1 cellular context compared by ENCODE assay signal in the genomic region with DNA sequence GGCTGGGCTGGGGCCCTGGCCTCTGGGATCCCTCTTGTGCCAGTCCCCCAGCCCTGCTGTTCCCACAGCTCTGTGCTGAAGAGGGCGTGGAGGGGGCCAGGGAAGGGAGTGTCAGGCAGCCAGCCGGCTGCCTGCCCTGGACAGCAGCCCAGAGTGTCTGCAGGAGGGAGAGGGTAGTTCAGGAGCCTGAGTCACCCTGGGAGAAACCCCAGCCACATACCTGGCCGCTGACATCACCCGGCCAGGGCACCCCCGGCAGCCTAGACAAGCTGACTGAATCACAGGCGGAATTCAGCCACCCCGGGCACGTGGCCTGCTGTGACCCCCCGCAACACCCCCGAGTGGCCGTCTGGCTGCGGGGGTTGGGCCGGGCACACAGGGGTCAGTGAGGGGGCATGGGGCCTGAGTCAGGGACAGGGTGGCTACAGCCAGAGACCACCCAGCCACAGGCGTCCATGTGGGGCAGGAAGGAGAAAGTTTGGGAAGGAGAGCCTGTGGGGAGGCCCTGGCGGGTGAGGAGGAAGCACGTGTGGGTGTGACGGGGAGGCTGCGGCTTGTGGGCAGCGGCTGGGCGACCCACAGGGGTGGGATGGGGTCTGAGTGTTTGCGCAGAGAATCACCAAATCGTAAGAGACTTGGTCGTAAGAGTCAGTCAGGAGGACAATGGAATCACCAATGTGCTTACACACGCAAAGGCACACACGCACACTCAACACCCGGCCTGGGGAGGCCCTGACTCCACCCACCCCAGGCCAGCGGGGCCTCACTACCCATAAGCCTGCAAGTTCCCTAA.
A peak's percentile ranks its signal among the peaks of the same experiment; 100 is the strongest.
TF ChIP-seq lines count a peak whose summit lies in the region.

No MANE protein-coding gene starts in this region.

TF ChIP-seq in K562, 482 proteins besides CTCF, POLR2A, EP300 and RAD21 (continued from another document and continues in another):
- TF ChIP-seq, protein P1, sequence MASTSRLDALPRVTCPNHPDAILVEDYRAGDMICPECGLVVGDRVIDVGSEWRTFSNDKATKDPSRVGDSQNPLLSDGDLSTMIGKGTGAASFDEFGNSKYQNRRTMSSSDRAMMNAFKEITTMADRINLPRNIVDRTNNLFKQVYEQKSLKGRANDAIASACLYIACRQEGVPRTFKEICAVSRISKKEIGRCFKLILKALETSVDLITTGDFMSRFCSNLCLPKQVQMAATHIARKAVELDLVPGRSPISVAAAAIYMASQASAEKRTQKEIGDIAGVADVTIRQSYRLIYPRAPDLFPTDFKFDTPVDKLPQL (IDR thresholded peaks at IDR 0.05; ENCODE audit: extremely low read depth, insufficient read length), result no peak
- TF ChIP-seq JUN (IDR thresholded peaks at IDR 0.05; ENCODE audit: borderline replicate concordance, low read depth, low read length), result peak; percentile 97
- TF ChIP-seq JUN (CRISPR knock-in tag; IDR thresholded peaks at IDR 0.05; ENCODE audit: borderline replicate concordance), result peak; percentile 94
- no peak for TF ChIP-seq ZNF695 (CRISPR knock-in tag; IDR thresholded peaks at IDR 0.05)
- no peak for TF ChIP-seq HSF4 (CRISPR knock-in tag; IDR thresholded peaks at IDR 0.05; ENCODE audit: borderline replicate concordance)
- no peak for TF ChIP-seq ZC3H8 (IDR thresholded peaks at IDR 0.05)
- no peak for TF ChIP-seq ZNF507 (tag; conservative IDR thresholded peaks at IDR 0.05)
- TF ChIP-seq FOXK2 (conservative IDR thresholded peaks at IDR 0.05 in 1 of 2, IDR thresholded peaks at IDR 0.05 in 1 of 2; ENCODE audit: low read depth in 2 of 2), result peak; percentile 49 to 56; a peak in 2 of 4 replicates
- no peak for TF ChIP-seq ETV5 (CRISPR knock-in tag; IDR thresholded peaks at IDR 0.05; ENCODE audit: low read depth)
- TF ChIP-seq ZNF561 (CRISPR knock-in tag; conservative IDR thresholded peaks at IDR 0.05), result no peak
- no peak for TF ChIP-seq ZKSCAN8 (CRISPR knock-in tag; IDR thresholded peaks at IDR 0.05)
- TF ChIP-seq, protein P2, sequence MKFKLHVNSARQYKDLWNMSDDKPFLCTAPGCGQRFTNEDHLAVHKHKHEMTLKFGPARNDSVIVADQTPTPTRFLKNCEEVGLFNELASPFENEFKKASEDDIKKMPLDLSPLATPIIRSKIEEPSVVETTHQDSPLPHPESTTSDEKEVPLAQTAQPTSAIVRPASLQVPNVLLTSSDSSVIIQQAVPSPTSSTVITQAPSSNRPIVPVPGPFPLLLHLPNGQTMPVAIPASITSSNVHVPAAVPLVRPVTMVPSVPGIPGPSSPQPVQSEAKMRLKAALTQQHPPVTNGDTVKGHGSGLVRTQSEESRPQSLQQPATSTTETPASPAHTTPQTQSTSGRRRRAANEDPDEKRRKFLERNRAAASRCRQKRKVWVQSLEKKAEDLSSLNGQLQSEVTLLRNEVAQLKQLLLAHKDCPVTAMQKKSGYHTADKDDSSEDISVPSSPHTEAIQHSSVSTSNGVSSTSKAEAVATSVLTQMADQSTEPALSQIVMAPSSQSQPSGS (CRISPR knock-in tag; IDR thresholded peaks at IDR 0.05), result peak; percentile 78
- no peak for TF ChIP-seq ZNF79 (CRISPR knock-in tag; IDR thresholded peaks at IDR 0.05; ENCODE audit: low read depth)
- TF ChIP-seq, protein P3, sequence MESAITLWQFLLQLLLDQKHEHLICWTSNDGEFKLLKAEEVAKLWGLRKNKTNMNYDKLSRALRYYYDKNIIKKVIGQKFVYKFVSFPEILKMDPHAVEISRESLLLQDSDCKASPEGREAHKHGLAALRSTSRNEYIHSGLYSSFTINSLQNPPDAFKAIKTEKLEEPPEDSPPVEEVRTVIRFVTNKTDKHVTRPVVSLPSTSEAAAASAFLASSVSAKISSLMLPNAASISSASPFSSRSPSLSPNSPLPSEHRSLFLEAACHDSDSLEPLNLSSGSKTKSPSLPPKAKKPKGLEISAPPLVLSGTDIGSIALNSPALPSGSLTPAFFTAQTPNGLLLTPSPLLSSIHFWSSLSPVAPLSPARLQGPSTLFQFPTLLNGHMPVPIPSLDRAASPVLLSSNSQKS (CRISPR knock-in tag; IDR thresholded peaks at IDR 0.05), result no peak
- no peak for TF ChIP-seq PHB2 (IDR thresholded peaks at IDR 0.05; ENCODE audit: low read depth)
- TF ChIP-seq, protein P4, sequence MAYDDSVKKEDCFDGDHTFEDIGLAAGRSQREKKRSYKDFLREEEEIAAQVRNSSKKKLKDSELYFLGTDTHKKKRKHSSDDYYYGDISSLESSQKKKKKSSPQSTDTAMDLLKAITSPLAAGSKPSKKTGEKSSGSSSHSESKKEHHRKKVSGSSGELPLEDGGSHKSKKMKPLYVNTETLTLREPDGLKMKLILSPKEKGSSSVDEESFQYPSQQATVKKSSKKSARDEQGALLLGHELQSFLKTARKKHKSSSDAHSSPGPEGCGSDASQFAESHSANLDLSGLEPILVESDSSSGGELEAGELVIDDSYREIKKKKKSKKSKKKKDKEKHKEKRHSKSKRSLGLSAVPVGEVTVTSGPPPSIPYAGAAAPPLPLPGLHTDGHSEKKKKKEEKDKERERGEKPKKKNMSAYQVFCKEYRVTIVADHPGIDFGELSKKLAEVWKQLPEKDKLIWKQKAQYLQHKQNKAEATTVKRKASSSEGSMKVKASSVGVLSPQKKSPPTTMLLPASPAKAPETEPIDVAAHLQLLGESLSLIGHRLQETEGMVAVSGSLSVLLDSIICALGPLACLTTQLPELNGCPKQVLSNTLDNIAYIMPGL (CRISPR knock-in tag; IDR thresholded peaks at IDR 0.05), result no peak
- TF ChIP-seq NFIX (CRISPR knock-in tag; IDR thresholded peaks at IDR 0.05; ENCODE audit: low read depth), result no peak
- TF ChIP-seq RBFOX2 (IDR thresholded peaks at IDR 0.05; ENCODE audit: low read depth, low read length), result peak; percentile 78
- no peak for TF ChIP-seq ZNF175 (CRISPR knock-in tag; IDR thresholded peaks at IDR 0.05; ENCODE audit: low read depth)
- TF ChIP-seq BRD9 (IDR thresholded peaks at IDR 0.05; ENCODE audit: low read depth, partially characterized antibody), result peak; percentile 30
- TF ChIP-seq, protein P5, sequence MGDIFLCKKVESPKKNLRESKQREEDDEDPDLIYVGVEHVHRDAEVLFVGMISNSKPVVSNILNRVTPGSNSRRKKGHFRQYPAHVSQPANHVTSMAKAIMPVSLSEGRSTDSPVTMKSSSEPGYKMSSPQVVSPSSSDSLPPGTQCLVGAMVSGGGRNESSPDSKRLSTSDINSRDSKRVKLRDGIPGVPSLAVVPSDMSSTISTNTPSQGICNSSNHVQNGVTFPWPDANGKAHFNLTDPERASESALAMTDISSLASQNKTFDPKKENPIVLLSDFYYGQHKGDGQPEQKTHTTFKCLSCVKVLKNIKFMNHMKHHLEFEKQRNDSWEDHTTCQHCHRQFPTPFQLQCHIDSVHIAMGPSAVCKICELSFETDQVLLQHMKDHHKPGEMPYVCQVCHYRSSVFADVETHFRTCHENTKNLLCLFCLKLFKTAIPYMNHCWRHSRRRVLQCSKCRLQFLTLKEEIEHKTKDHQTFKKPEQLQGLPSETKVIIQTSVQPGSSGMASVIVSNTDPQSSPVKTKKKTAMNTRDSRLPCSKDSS (IDR thresholded peaks at IDR 0.05; ENCODE audit: low read depth, partially characterized antibody), result no peak
- TF ChIP-seq CBX8 (IDR thresholded peaks at IDR 0.05; ENCODE audit: borderline replicate concordance, extremely low read depth, low read depth, low read length, poor library complexity, severe bottlenecking), result no peak
- TF ChIP-seq RNF2 (IDR thresholded peaks at IDR 0.05), result peak; percentile 77
- TF ChIP-seq GABPB2 (CRISPR knock-in tag; conservative IDR thresholded peaks at IDR 0.05), result no peak
- peak; percentile 89 for TF ChIP-seq EGR1 (conservative IDR thresholded peaks at IDR 0.05)
- TF ChIP-seq ELF4 (CRISPR knock-in tag; IDR thresholded peaks at IDR 0.05), result no peak
- no peak for TF ChIP-seq CEBPB (tag; IDR thresholded peaks at IDR 0.05)
- TF ChIP-seq PHF21A (IDR thresholded peaks at IDR 0.05; ENCODE audit: borderline replicate concordance, low read depth), result no peak
- TF ChIP-seq, protein P6, sequence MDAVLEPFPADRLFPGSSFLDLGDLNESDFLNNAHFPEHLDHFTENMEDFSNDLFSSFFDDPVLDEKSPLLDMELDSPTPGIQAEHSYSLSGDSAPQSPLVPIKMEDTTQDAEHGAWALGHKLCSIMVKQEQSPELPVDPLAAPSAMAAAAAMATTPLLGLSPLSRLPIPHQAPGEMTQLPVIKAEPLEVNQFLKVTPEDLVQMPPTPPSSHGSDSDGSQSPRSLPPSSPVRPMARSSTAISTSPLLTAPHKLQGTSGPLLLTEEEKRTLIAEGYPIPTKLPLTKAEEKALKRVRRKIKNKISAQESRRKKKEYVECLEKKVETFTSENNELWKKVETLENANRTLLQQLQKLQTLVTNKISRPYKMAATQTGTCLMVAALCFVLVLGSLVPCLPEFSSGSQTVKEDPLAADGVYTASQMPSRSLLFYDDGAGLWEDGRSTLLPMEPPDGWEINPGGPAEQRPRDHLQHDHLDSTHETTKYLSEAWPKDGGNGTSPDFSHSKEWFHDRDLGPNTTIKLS (IDR thresholded peaks at IDR 0.05; ENCODE audit: borderline replicate concordance, low read depth), result no peak
- no peak for TF ChIP-seq HNRNPUL1 (IDR thresholded peaks at IDR 0.05; ENCODE audit: low read length)
- TF ChIP-seq TAF7 (tag; IDR thresholded peaks at IDR 0.05), result no peak
- TF ChIP-seq, protein P7, sequence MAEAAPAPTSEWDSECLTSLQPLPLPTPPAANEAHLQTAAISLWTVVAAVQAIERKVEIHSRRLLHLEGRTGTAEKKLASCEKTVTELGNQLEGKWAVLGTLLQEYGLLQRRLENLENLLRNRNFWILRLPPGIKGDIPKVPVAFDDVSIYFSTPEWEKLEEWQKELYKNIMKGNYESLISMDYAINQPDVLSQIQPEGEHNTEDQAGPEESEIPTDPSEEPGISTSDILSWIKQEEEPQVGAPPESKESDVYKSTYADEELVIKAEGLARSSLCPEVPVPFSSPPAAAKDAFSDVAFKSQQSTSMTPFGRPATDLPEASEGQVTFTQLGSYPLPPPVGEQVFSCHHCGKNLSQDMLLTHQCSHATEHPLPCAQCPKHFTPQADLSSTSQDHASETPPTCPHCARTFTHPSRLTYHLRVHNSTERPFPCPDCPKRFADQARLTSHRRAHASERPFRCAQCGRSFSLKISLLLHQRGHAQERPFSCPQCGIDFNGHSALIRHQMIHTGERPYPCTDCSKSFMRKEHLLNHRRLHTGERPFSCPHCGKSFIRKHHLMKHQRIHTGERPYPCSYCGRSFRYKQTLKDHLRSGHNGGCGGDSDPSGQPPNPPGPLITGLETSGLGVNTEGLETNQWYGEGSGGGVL (CRISPR knock-in tag; IDR thresholded peaks at IDR 0.05), result no peak
- no peak for TF ChIP-seq RUNX1 (IDR thresholded peaks at IDR 0.05; ENCODE audit: low read depth)
- TF ChIP-seq, protein P8, sequence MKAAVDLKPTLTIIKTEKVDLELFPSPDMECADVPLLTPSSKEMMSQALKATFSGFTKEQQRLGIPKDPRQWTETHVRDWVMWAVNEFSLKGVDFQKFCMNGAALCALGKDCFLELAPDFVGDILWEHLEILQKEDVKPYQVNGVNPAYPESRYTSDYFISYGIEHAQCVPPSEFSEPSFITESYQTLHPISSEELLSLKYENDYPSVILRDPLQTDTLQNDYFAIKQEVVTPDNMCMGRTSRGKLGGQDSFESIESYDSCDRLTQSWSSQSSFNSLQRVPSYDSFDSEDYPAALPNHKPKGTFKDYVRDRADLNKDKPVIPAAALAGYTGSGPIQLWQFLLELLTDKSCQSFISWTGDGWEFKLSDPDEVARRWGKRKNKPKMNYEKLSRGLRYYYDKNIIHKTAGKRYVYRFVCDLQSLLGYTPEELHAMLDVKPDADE (conservative IDR thresholded peaks at IDR 0.05; ENCODE audit: control insufficient read depth, low read depth, low read length), result no peak
- TF ChIP-seq NUFIP1 (IDR thresholded peaks at IDR 0.05; ENCODE audit: partially characterized antibody), result no peak
- TF ChIP-seq DIDO1 (tag; IDR thresholded peaks at IDR 0.05; ENCODE audit: low read depth), result no peak
- no peak for TF ChIP-seq PTBP1 (IDR thresholded peaks at IDR 0.05; ENCODE audit: low read depth, low read length)
- no peak for TF ChIP-seq HDAC6 (IDR thresholded peaks at IDR 0.05; ENCODE audit: low read depth, low read length)
- TF ChIP-seq, protein P9, sequence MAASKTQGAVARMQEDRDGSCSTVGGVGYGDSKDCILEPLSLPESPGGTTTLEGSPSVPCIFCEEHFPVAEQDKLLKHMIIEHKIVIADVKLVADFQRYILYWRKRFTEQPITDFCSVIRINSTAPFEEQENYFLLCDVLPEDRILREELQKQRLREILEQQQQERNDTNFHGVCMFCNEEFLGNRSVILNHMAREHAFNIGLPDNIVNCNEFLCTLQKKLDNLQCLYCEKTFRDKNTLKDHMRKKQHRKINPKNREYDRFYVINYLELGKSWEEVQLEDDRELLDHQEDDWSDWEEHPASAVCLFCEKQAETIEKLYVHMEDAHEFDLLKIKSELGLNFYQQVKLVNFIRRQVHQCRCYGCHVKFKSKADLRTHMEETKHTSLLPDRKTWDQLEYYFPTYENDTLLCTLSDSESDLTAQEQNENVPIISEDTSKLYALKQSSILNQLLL (CRISPR knock-in tag; IDR thresholded peaks at IDR 0.05; ENCODE audit: borderline replicate concordance), result no peak
- TF ChIP-seq SRF (CRISPR knock-in tag; IDR thresholded peaks at IDR 0.05), result peak in 1 of 2 experiments; percentile 64; a peak in 1 of 4 replicates
- TF ChIP-seq TCF3 (CRISPR knock-in tag; IDR thresholded peaks at IDR 0.05), result no peak; the same call in 1 of the 2 replicates
- 0 out of 2 replicates have a peak, but pooled peaks have one; percentile 20 for TF ChIP-seq ZNF232 (CRISPR knock-in tag; IDR thresholded peaks at IDR 0.05)
- TF ChIP-seq GATAD2A (IDR thresholded peaks at IDR 0.05), result no peak; the same call in 1 of the 2 replicates
- peak; percentile 59; the same call in 1 of the 2 replicates for TF ChIP-seq HNRNPL (IDR thresholded peaks at IDR 0.05; ENCODE audit: low read depth, low read length)
- TF ChIP-seq, protein P10, sequence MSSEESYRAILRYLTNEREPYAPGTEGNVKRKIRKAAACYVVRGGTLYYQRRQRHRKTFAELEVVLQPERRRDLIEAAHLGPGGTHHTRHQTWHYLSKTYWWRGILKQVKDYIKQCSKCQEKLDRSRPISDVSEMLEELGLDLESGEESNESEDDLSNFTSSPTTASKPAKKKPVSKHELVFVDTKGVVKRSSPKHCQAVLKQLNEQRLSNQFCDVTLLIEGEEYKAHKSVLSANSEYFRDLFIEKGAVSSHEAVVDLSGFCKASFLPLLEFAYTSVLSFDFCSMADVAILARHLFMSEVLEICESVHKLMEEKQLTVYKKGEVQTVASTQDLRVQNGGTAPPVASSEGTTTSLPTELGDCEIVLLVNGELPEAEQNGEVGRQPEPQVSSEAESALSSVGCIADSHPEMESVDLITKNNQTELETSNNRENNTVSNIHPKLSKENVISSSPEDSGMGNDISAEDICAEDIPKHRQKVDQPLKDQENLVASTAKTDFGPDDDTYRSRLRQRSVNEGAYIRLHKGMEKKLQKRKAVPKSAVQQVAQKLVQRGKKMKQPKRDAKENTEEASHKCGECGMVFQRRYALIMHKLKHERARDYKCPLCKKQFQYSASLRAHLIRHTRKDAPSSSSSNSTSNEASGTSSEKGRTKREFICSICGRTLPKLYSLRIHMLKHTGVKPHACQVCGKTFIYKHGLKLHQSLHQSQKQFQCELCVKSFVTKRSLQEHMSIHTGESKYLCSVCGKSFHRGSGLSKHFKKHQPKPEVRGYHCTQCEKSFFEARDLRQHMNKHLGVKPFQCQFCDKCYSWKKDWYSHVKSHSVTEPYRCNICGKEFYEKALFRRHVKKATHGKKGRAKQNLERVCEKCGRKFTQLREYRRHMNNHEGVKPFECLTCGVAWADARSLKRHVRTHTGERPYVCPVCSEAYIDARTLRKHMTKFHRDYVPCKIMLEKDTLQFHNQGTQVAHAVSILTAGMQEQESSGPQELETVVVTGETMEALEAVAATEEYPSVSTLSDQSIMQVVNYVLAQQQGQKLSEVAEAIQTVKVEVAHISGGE (CRISPR knock-in tag; IDR thresholded peaks at IDR 0.05), result no peak
- no peak for TF ChIP-seq DNMT1 (IDR thresholded peaks at IDR 0.05)
- no peak; the same call in 1 of the 2 replicates for TF ChIP-seq ELF1 (tag; IDR thresholded peaks at IDR 0.05)
- TF ChIP-seq FOXK1 (CRISPR knock-in tag; IDR thresholded peaks at IDR 0.05; ENCODE audit: borderline replicate concordance), result no peak
- TF ChIP-seq ZNF717 (CRISPR knock-in tag; IDR thresholded peaks at IDR 0.05), result no peak
- no peak for TF ChIP-seq KDM2B (CRISPR knock-in tag; IDR thresholded peaks at IDR 0.05)
